In the genomic region with DNA sequence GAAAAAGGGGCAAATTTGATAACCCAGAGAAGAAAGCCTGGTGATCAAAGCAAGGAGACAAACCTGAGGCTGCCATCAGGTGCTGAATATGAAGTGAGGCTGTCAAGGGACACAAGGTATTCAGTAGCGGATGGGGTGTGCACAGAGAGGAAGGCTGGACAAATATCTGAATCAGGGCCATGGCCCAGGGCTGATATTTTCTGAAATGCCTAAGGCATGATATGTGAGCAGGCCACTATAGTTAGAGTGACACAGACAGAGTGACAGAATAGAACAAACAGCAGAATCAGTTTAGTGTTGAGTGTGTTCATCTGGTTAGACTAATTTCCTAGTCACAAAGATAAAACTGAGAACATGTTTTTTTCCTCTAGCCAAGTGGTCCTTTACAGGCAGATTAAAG, we compare ENCODE assay signal across 1 cellular context.
TF ChIP-seq lines count a peak whose summit lies in the region.

No MANE protein-coding gene starts in this region.

TF ChIP-seq in SK-N-SH, 30 proteins besides CTCF, POLR2A, EP300 and RAD21 (continued from another document):
- TF ChIP-seq FOSL2 (IDR thresholded peaks at IDR 0.05; ENCODE audit: borderline replicate concordance, low read depth) (no peak), YY1 (IDR thresholded peaks at IDR 0.05; ENCODE audit: low read depth) (no peak), RXRA (IDR thresholded peaks at IDR 0.05; ENCODE audit: borderline replicate concordance, low read depth) (no peak), RCOR1 (IDR thresholded peaks at IDR 0.05; ENCODE audit: low read length) (no peak), MEF2A (IDR thresholded peaks at IDR 0.05; ENCODE audit: borderline replicate concordance, low read depth) (no peak), EZH2phosphoT487 (IDR thresholded peaks at IDR 0.05; ENCODE audit: borderline replicate concordance, low read depth) (no peak), NRF1 (IDR thresholded peaks at IDR 0.05; ENCODE audit: low read depth, low read length) (no peak), NFIC (IDR thresholded peaks at IDR 0.05; ENCODE audit: borderline replicate concordance) (no peak), MXI1 (IDR thresholded peaks at IDR 0.05; ENCODE audit: low read depth, low read length) (no peak), TEAD4 (IDR thresholded peaks at IDR 0.05; ENCODE audit: borderline replicate concordance, insufficient read depth) (no peak)
- TF ChIP-seq, protein P1, sequence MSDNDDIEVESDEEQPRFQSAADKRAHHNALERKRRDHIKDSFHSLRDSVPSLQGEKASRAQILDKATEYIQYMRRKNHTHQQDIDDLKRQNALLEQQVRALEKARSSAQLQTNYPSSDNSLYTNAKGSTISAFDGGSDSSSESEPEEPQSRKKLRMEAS (IDR thresholded peaks at IDR 0.05; ENCODE audit: low read depth), result no peak
